Comparison of ENCODE assay signal across 23 cellular contexts in genomic region chr14:97874394-97874793, GRCh38.
DNase-seq lines count a peak whose midpoint lies in the region; ATAC-seq and TF ChIP-seq lines count a peak whose summit lies in the region.
"Had no signal": no experiment of that assay in that cellular context is flagged by ENCODE, and none has a peak within 500 bp of the region (broad histone marks: within the 10 kb centered on the region; RNA-seq: fewer than 3 reads in every experiment).

No MANE protein-coding gene starts in this region.

- H3K4me3 Mint-ChIP-seq in activated naive CD4-positive, alpha-beta T cell treated with anti-CD3 and anti-CD28 coated beads, Interleukin-2, amount 10 ng/mL, durations not matched to agents 7 days and 5 days, result no peak overlapping the region
- H3K4me3 Mint-ChIP-seq in CD8-positive, alpha-beta T cell, result peak overlapping the region; percentile 42
- no peak overlapping the region for H3K4me3 Mint-ChIP-seq in activated CD8-positive, alpha-beta T cell treated with anti-CD3 and anti-CD28 coated beads for 36 hours
- peak overlapping the region; percentile 10 to 59 for H3K4me3 Mint-ChIP-seq in stimulated activated naive CD8-positive, alpha-beta T cell treated with anti-CD3 and anti-CD28 coated beads, Interleukin-15, amount 100 ng/mL, for 72 hours

- intact Hi-C loops in CD8-positive, alpha-beta T cell (cut with DNase I, micrococcal nuclease), result no loop called here
- intact Hi-C loops in activated CD8-positive, alpha-beta T cell treated with anti-CD3 and anti-CD28 coated beads for 36 hours (cut with micrococcal nuclease), result no loop called here
- intact Hi-C loops in dorsolateral prefrontal cortex (cut with DNase I), result no loop called here

- H3K36me3 Mint-ChIP-seq in activated naive CD4-positive, alpha-beta T cell treated with anti-CD3 and anti-CD28 coated beads, Interleukin-2, amount 10 ng/mL, durations not matched to agents 7 days and 5 days, result peaks cover 4% of the 10 kb centered on the region
- no peaks in the 10 kb centered on the region for H3K36me3 Mint-ChIP-seq in CD8-positive, alpha-beta T cell
- H3K36me3 Mint-ChIP-seq in activated CD8-positive, alpha-beta T cell treated with anti-CD3 and anti-CD28 coated beads for 36 hours (ENCODE audit: low read depth), result no peaks in the 10 kb centered on the region

- DNase-seq in activated naive CD4-positive, alpha-beta T cell treated with anti-CD3 and anti-CD28 coated beads, Interleukin-2, amount 10 ng/mL, durations not matched to agents 7 days and 5 days, result peak; percentile 32
- no peak for DNase-seq in activated naive CD4-positive, alpha-beta T cell (lab: John Stamatoyannopoulos, UW)
- DNase-seq in CD8-positive, alpha-beta T cell, result no peak
- peak; percentile 31 for DNase-seq in activated CD8-positive, alpha-beta T cell treated with anti-CD3 and anti-CD28 coated beads for 36 hours
- no peak for DNase-seq in stimulated activated naive CD8-positive, alpha-beta T cell treated with anti-CD3 and anti-CD28 coated beads, Interleukin-15, amount 100 ng/mL, for 72 hours
- DNase-seq in NCI-H446 treated with DMSO at 0.1 percent for 48 hours (lab: John Stamatoyannopoulos, UW) (no peak), dorsolateral prefrontal cortex (no peak)
- DNase-seq: C1 segment of cervical spinal cord, Calu3, DMS79 treated with DMSO at 0.1 percent for 48 hours, GF-D8, HCEC 1CT, IMR-90, KG1, MG63, NCI-H1105 treated with DMSO at 0.1 percent for 48 hours, NCI-H146, NCI-H1930, NCI-H2107, NCI-H446, Right ventricle myocardium superior, RPMI8226 had no signal

- peaks cover 7% of the 10 kb centered on the region for H3K9me3 Mint-ChIP-seq in activated naive CD4-positive, alpha-beta T cell treated with anti-CD3 and anti-CD28 coated beads, Interleukin-2, amount 10 ng/mL, durations not matched to agents 7 days and 5 days
- H3K9me3 Mint-ChIP-seq in CD8-positive, alpha-beta T cell, result no peaks in the 10 kb centered on the region
- no peaks in the 10 kb centered on the region for H3K9me3 Mint-ChIP-seq in activated CD8-positive, alpha-beta T cell treated with anti-CD3 and anti-CD28 coated beads for 36 hours
- H3K9me3 Mint-ChIP-seq in stimulated activated naive CD8-positive, alpha-beta T cell treated with anti-CD3 and anti-CD28 coated beads, Interleukin-15, amount 100 ng/mL, for 72 hours, result peaks cover 4 to 7% of the 10 kb centered on the region in 2 donors

- no peaks in the 10 kb centered on the region for H3K36me3 ChIP-seq in CD8-positive, alpha-beta T cell (ENCODE audit: insufficient read depth, low read length)
- H3K36me3 ChIP-seq: MG63, SJSA1 had no signal

- TF ChIP-seq CTCF in CD8-positive, alpha-beta T cell (IDR thresholded peaks at IDR 0.05), result no peak
- no peak for TF ChIP-seq CTCF in activated CD8-positive, alpha-beta T cell treated with anti-CD3 and anti-CD28 coated beads for 36 hours (IDR thresholded peaks at IDR 0.05)
- TF ChIP-seq CTCF in dorsolateral prefrontal cortex (IDR thresholded peaks at IDR 0.05 in 54 of 56, conservative IDR thresholded peaks at IDR 0.05 in 2 of 56; ENCODE audit: low read depth in 1 of 56, partially characterized antibody in 56 of 56), result no peak

- H3K27ac Mint-ChIP-seq in activated naive CD4-positive, alpha-beta T cell treated with anti-CD3 and anti-CD28 coated beads, Interleukin-2, amount 10 ng/mL, durations not matched to agents 7 days and 5 days, result no peak overlapping the region
- no peak overlapping the region for H3K27ac Mint-ChIP-seq in CD8-positive, alpha-beta T cell
- no peak overlapping the region for H3K27ac Mint-ChIP-seq in activated CD8-positive, alpha-beta T cell treated with anti-CD3 and anti-CD28 coated beads for 36 hours
- H3K27ac Mint-ChIP-seq in stimulated activated naive CD8-positive, alpha-beta T cell treated with anti-CD3 and anti-CD28 coated beads, Interleukin-15, amount 100 ng/mL, for 72 hours, result peak overlapping the region in 1 of 2 donors; percentile 36

- POLR2A ChIA-PET in CD8-positive, alpha-beta T cell (lab: Charles Lee), result interaction anchor here (0.6 kb wide), 1 partner anchor 17 kb away, joined by 3 read pairs; no protein-coding TSS in a partner anchor
- POLR2A ChIA-PET in activated CD8-positive, alpha-beta T cell treated with anti-CD3 and anti-CD28 coated beads for 36 hours (lab: Charles Lee), result interaction anchor here (0.6 to 1.0 kb wide), 2 partner anchors 22 to 51 kb away, joined by 3 read pairs; no protein-coding TSS in a partner anchor

- no peaks in the 10 kb centered on the region for H3K27me3 Mint-ChIP-seq in activated naive CD4-positive, alpha-beta T cell treated with anti-CD3 and anti-CD28 coated beads, Interleukin-2, amount 10 ng/mL, durations not matched to agents 7 days and 5 days
- no peaks in the 10 kb centered on the region for H3K27me3 Mint-ChIP-seq in CD8-positive, alpha-beta T cell (ENCODE audit: low read depth)
- no peaks in the 10 kb centered on the region for H3K27me3 Mint-ChIP-seq in activated CD8-positive, alpha-beta T cell treated with anti-CD3 and anti-CD28 coated beads for 36 hours
- no peaks in the 10 kb centered on the region for H3K27me3 Mint-ChIP-seq in stimulated activated naive CD8-positive, alpha-beta T cell treated with anti-CD3 and anti-CD28 coated beads, Interleukin-15, amount 100 ng/mL, for 72 hours

- H3K9me3 ChIP-seq in CD8-positive, alpha-beta T cell (ENCODE audit: low read length), result no peaks in the 10 kb centered on the region
- H3K9me3 ChIP-seq: MG63, SJSA1 had no signal

- H3K4me1 ChIP-seq in CD8-positive, alpha-beta T cell (ENCODE audit: insufficient read depth, low read length), result peaks cover 36% of the 10 kb centered on the region
- H3K4me1 ChIP-seq: SJSA1 had no signal

- CTCF ChIA-PET in activated naive CD4-positive, alpha-beta T cell treated with anti-CD3 and anti-CD28 coated beads, Interleukin-2, amount 10 ng/mL, durations not matched to agents 7 days and 5 days (lab: Charles Lee), result no interaction called here
- CTCF ChIA-PET in CD8-positive, alpha-beta T cell (lab: Charles Lee), result interaction anchor here (0.8 kb wide), 1 partner anchor 339 kb away, joined by 3 read pairs; no protein-coding TSS in a partner anchor
- CTCF ChIA-PET in activated CD8-positive, alpha-beta T cell treated with anti-CD3 and anti-CD28 coated beads for 36 hours (lab: Charles Lee), result interaction anchor here (0.9 to 1.3 kb wide), 5 partner anchors 9 to 1519 kb away, joined by 3 to 4 read pairs (median 3); no protein-coding TSS in a partner anchor

- H3K27ac ChIP-seq in CD8-positive, alpha-beta T cell (ENCODE audit: low read depth, low read length), result no peak overlapping the region
- H3K27ac ChIP-seq in dorsolateral prefrontal cortex, result no peak overlapping the region
- H3K27ac ChIP-seq: SJSA1 had no signal

- no peaks in the 10 kb centered on the region for H3K27me3 ChIP-seq in CD8-positive, alpha-beta T cell (ENCODE audit: insufficient read depth, low read length)
- H3K27me3 ChIP-seq in dorsolateral prefrontal cortex, result peaks cover 0 to 9% (median 0%) of the 10 kb centered on the region in 45 donors
- H3K27me3 ChIP-seq: MG63, SJSA1 had no signal

- H3K4me3 ChIP-seq in CD8-positive, alpha-beta T cell (ENCODE audit: low read depth, low read length), result no peak overlapping the region
- H3K4me3 ChIP-seq in dorsolateral prefrontal cortex, result no peak overlapping the region
- H3K4me3 ChIP-seq: MG63, SJSA1 had no signal

- H3K4me1 Mint-ChIP-seq in activated naive CD4-positive, alpha-beta T cell treated with anti-CD3 and anti-CD28 coated beads, Interleukin-2, amount 10 ng/mL, durations not matched to agents 7 days and 5 days, result peaks cover 35% of the 10 kb centered on the region
- H3K4me1 Mint-ChIP-seq in CD8-positive, alpha-beta T cell (ENCODE audit: low read depth), result peaks cover 46% of the 10 kb centered on the region
- H3K4me1 Mint-ChIP-seq in activated CD8-positive, alpha-beta T cell treated with anti-CD3 and anti-CD28 coated beads for 36 hours (ENCODE audit: low read depth), result peaks cover 36% of the 10 kb centered on the region
- H3K4me1 Mint-ChIP-seq in stimulated activated naive CD8-positive, alpha-beta T cell treated with anti-CD3 and anti-CD28 coated beads, Interleukin-15, amount 100 ng/mL, for 72 hours, result peaks cover 33% of the 10 kb centered on the region

- ATAC-seq in CD8-positive, alpha-beta T cell, result no peak
- no peak for ATAC-seq in activated CD8-positive, alpha-beta T cell treated with anti-CD3 and anti-CD28 coated beads for 36 hours
- ATAC-seq in stimulated activated naive CD8-positive, alpha-beta T cell treated with anti-CD3 and anti-CD28 coated beads, Interleukin-15, amount 100 ng/mL, for 72 hours, result peak; percentile 56

Comparison
In these comparisons a context has a peak if more than half of its experiments do, and no peak if none do; other contexts are left out.
1. DNase-seq: peak in activated naive CD4-positive, alpha-beta T cell treated with anti-CD3 and anti-CD28 coated beads, Interleukin-2, amount 10 ng/mL, durations not matched to agents 7 days and 5 days (single experiment) and activated CD8-positive, alpha-beta T cell treated with anti-CD3 and anti-CD28 coated beads for 36 hours (single experiment); none in activated naive CD4-positive, alpha-beta T cell (0 of 4), CD8-positive, alpha-beta T cell (0 of 7), stimulated activated naive CD8-positive, alpha-beta T cell treated with anti-CD3 and anti-CD28 coated beads, Interleukin-15, amount 100 ng/mL, for 72 hours (0 of 2), NCI-H446 treated with DMSO at 0.1 percent for 48 hours (single experiment) and dorsolateral prefrontal cortex (0 of 10).
2. H3K4me3 Mint-ChIP-seq: peak in CD8-positive, alpha-beta T cell (single experiment) and stimulated activated naive CD8-positive, alpha-beta T cell treated with anti-CD3 and anti-CD28 coated beads, Interleukin-15, amount 100 ng/mL, for 72 hours (2 of 2); none in activated naive CD4-positive, alpha-beta T cell treated with anti-CD3 and anti-CD28 coated beads, Interleukin-2, amount 10 ng/mL, durations not matched to agents 7 days and 5 days (single experiment) and activated CD8-positive, alpha-beta T cell treated with anti-CD3 and anti-CD28 coated beads for 36 hours (single experiment).